11 cellular contexts compared by ENCODE assay signal in genomic region chr2:133434962-133435668, GRCh38.
A peak's percentile ranks its signal among the peaks of the same experiment; 100 is the strongest.
DNase-seq lines count a peak whose midpoint lies in the region; ATAC-seq and FAIRE-seq lines count a peak whose summit lies in the region.
"Had no signal": no experiment of that assay in that cellular context is flagged by ENCODE, and none has a peak within 500 bp of the region (broad histone marks: within the 10 kb centered on the region; RNA-seq: fewer than 3 reads in every experiment).

No MANE protein-coding gene starts in this region.

- DNase-seq in SIG-M5 treated with dmso at 0.1 percent for 504 hours (lab: John Stamatoyannopoulos, UW; ENCODE audit: unreplicated experiment) (peak; percentile 32), SIG-M5 (lab: John Stamatoyannopoulos, UW) (no peak), NCI-H748 (lab: John Stamatoyannopoulos, UW; ENCODE audit: unreplicated experiment) (peak; percentile 80), epithelial cell of prostate (ENCODE audit: low read depth, low spot score) (peak; percentile 45), urothelium cell line (ENCODE audit: low spot score) (peak; percentile 58), NCI-H1417 treated with DMSO at 0.1 percent for 48 hours (lab: John Stamatoyannopoulos, UW) (no peak)
- DNase-seq in stimulated activated naive CD8-positive, alpha-beta T cell treated with anti-CD3 and anti-CD28 coated beads, Interleukin-15, amount 100 ng/mL, for 72 hours: no peak
- DNase-seq: AML-193 had no signal

- peaks cover 4 to 16% of the 10 kb centered on the region in 2 donors for H3K9me3 Mint-ChIP-seq in stimulated activated naive CD8-positive, alpha-beta T cell treated with anti-CD3 and anti-CD28 coated beads, Interleukin-15, amount 100 ng/mL, for 72 hours

- H3K27ac ChIP-seq in epithelial cell of prostate: no peak overlapping the region

- H3K27ac Mint-ChIP-seq in stimulated activated naive CD8-positive, alpha-beta T cell treated with anti-CD3 and anti-CD28 coated beads, Interleukin-15, amount 100 ng/mL, for 72 hours: no peak overlapping the region
- H3K27ac Mint-ChIP-seq: activated naive CD8-positive, alpha-beta T cell; natural killer cell treated with Interleukin-12 subunit alpha and Interleukin-12 subunit beta and Interleukin-15 and Interleukin-18, amount 100 ng/mL, for 72 hours had no signal

- ATAC-seq in stimulated activated naive CD8-positive, alpha-beta T cell treated with anti-CD3 and anti-CD28 coated beads, Interleukin-15, amount 100 ng/mL, for 72 hours: no peak
- no peak for ATAC-seq in HG03280 (IDR thresholded peaks at IDR 0.05; ENCODE audit: unreplicated experiment)
- ATAC-seq: natural killer cell treated with Interleukin-12 subunit alpha and Interleukin-12 subunit beta and Interleukin-15 and Interleukin-18, amount 100 ng/mL, for 72 hours had no signal

- no peak overlapping the region for H3K4me3 Mint-ChIP-seq in stimulated activated naive CD8-positive, alpha-beta T cell treated with anti-CD3 and anti-CD28 coated beads, Interleukin-15, amount 100 ng/mL, for 72 hours
- H3K4me3 Mint-ChIP-seq: activated naive CD8-positive, alpha-beta T cell; natural killer cell treated with Interleukin-12 subunit alpha and Interleukin-12 subunit beta and Interleukin-15 and Interleukin-18, amount 100 ng/mL, for 72 hours had no signal

- H3K27me3 Mint-ChIP-seq in stimulated activated naive CD8-positive, alpha-beta T cell treated with anti-CD3 and anti-CD28 coated beads, Interleukin-15, amount 100 ng/mL, for 72 hours: no peaks in the 10 kb centered on the region
- H3K27me3 Mint-ChIP-seq: activated naive CD8-positive, alpha-beta T cell; natural killer cell treated with Interleukin-12 subunit alpha and Interleukin-12 subunit beta and Interleukin-15 and Interleukin-18, amount 100 ng/mL, for 72 hours had no signal

- no peak for FAIRE-seq in urothelium cell line (lab: Jason Lieb, UNC)

- H3K4me1 Mint-ChIP-seq in stimulated activated naive CD8-positive, alpha-beta T cell treated with anti-CD3 and anti-CD28 coated beads, Interleukin-15, amount 100 ng/mL, for 72 hours: no peaks in the 10 kb centered on the region

Comparison
In these comparisons a context has a peak if more than half of its experiments do, and no peak if none do; other contexts are left out.
1. DNase-seq: peak in SIG-M5 treated with dmso at 0.1 percent for 504 hours (single experiment), NCI-H748 (single experiment), epithelial cell of prostate (single experiment) and urothelium cell line (single experiment); none in SIG-M5 (single experiment), stimulated activated naive CD8-positive, alpha-beta T cell treated with anti-CD3 and anti-CD28 coated beads, Interleukin-15, amount 100 ng/mL, for 72 hours (0 of 2) and NCI-H1417 treated with DMSO at 0.1 percent for 48 hours (single experiment).